Comparison of ENCODE assay signal across 8 cellular contexts in genomic region chr1:45569962-45570581, GRCh38. TPM values are rescaled to one million over a fixed set of nuclear protein-coding genes. Genes with fewer than 3 reads are reported as not detected.
DNase-seq lines count a peak whose midpoint lies in the region; ATAC-seq, FAIRE-seq and TF ChIP-seq lines count a peak whose summit lies in the region.

No MANE protein-coding gene starts in this region.

- H3K27me3 Mint-ChIP-seq in activated naive CD4-positive, alpha-beta T cell treated with anti-CD3 and anti-CD28 coated beads, Interleukin-2, amount 10 ng/mL, durations not matched to agents 7 days and 5 days, result no peaks in the 10 kb centered on the region
- H3K27me3 Mint-ChIP-seq in progenitor cell of endocrine pancreas, result no peaks in the 10 kb centered on the region

- peaks cover 6% of the 10 kb centered on the region; the same call in 1 of the 2 replicates for H3F3A ChIP-seq in MM.1S (ENCODE audit: insufficient read depth, low read length)

- H3K9me3 ChIP-seq in MM.1S (replicated peaks; ENCODE audit: insufficient read depth, low read length), result no peaks in the 10 kb centered on the region

- intact Hi-C loops in head of caudate nucleus (cut with DNase I), result loop anchor here (5.0 to 10.0 kb wide), 3 partner anchors 53 to 225 kb away; partner anchors contain the start of genes MUTYH and TOE1

- DNase-seq in AG09319 (ENCODE audit: extremely low read depth, low read depth) (peak; percentile 50), MM.1S (peak; percentile 66), SK-N-DZ (ENCODE audit: low spot score) (peak; percentile 58), head of caudate nucleus (peak; percentile 19 to 91 (median 79)), progenitor cell of endocrine pancreas (ENCODE audit: low spot score, unreplicated experiment) (peak; percentile 54), urothelium cell line (ENCODE audit: low spot score) (peak; percentile 78)
- peak; percentile 80 for DNase-seq in activated naive CD4-positive, alpha-beta T cell treated with anti-CD3 and anti-CD28 coated beads, Interleukin-2, amount 10 ng/mL, durations not matched to agents 7 days and 5 days

- no peaks in the 10 kb centered on the region for H3K27me3 ChIP-seq in MM.1S (replicated peaks; ENCODE audit: insufficient read depth, low read length)

- H3K9me2 ChIP-seq in MM.1S (replicated peaks; ENCODE audit: insufficient read depth, low read length), result no peaks in the 10 kb centered on the region

- H3K36me3 Mint-ChIP-seq in activated naive CD4-positive, alpha-beta T cell treated with anti-CD3 and anti-CD28 coated beads, Interleukin-2, amount 10 ng/mL, durations not matched to agents 7 days and 5 days, result peaks cover 28% of the 10 kb centered on the region
- H3K36me3 Mint-ChIP-seq in progenitor cell of endocrine pancreas (ENCODE audit: insufficient read depth), result peaks cover 18% of the 10 kb centered on the region

- no peak for FAIRE-seq in urothelium cell line (lab: Jason Lieb, UNC)

- H3K79me2 ChIP-seq in MM.1S (ENCODE audit: low read length), result peaks cover 7% of the 10 kb centered on the region; the same call in 1 of the 2 replicates

- TF ChIP-seq CTCF in AG09319 (IDR thresholded peaks at IDR 0.05; ENCODE audit: low read depth, low read length) (peak; percentile 99), MM.1S (IDR thresholded peaks at IDR 0.05; ENCODE audit: low read length) (peak; percentile 98), progenitor cell of endocrine pancreas (IDR thresholded peaks at IDR 0.05; ENCODE audit: unreplicated experiment) (peak; percentile 97)

- CTCF ChIA-PET in activated naive CD4-positive, alpha-beta T cell treated with anti-CD3 and anti-CD28 coated beads, Interleukin-2, amount 10 ng/mL, durations not matched to agents 7 days and 5 days (lab: Charles Lee), result interaction anchor here (0.6 to 7.2 kb wide), 17 partner anchors 9 to 289 kb away, joined by 3 to 176 read pairs (median 5); partner anchors contain the start of genes AKR1A1, CCDC163, MMACHC and PRDX1

- no peak overlapping the region for H3K4me2 ChIP-seq in MM.1S (ENCODE audit: low read depth, low read length)

- no peaks in the 10 kb centered on the region for H3K4me1 ChIP-seq in MM.1S (ENCODE audit: low read length)

- no peak overlapping the region for H2AFZ ChIP-seq in MM.1S (ENCODE audit: low read length)

- H3K4me1 Mint-ChIP-seq in activated naive CD4-positive, alpha-beta T cell treated with anti-CD3 and anti-CD28 coated beads, Interleukin-2, amount 10 ng/mL, durations not matched to agents 7 days and 5 days, result no peaks in the 10 kb centered on the region
- no peaks in the 10 kb centered on the region for H3K4me1 Mint-ChIP-seq in progenitor cell of endocrine pancreas (ENCODE audit: low read depth)

- H3K9me3 Mint-ChIP-seq in activated naive CD4-positive, alpha-beta T cell treated with anti-CD3 and anti-CD28 coated beads, Interleukin-2, amount 10 ng/mL, durations not matched to agents 7 days and 5 days, result no peaks in the 10 kb centered on the region
- no peaks in the 10 kb centered on the region for H3K9me3 Mint-ChIP-seq in progenitor cell of endocrine pancreas (ENCODE audit: low read depth)

- no peak overlapping the region for H3K4me3 ChIP-seq in MM.1S (ENCODE audit: low read length)

- ATAC-seq in GM19043 (IDR thresholded peaks at IDR 0.05; ENCODE audit: low read depth, unreplicated experiment), result peak; percentile 59

- no peak overlapping the region for H3K27ac ChIP-seq in MM.1S (ENCODE audit: low read length)

- no peak overlapping the region for H3K9ac ChIP-seq in MM.1S (ENCODE audit: low read length)

- H3K27ac Mint-ChIP-seq in activated naive CD4-positive, alpha-beta T cell treated with anti-CD3 and anti-CD28 coated beads, Interleukin-2, amount 10 ng/mL, durations not matched to agents 7 days and 5 days, result no peak overlapping the region
- H3K27ac Mint-ChIP-seq in progenitor cell of endocrine pancreas, result no peak overlapping the region

- H3K4me3 Mint-ChIP-seq in activated naive CD4-positive, alpha-beta T cell treated with anti-CD3 and anti-CD28 coated beads, Interleukin-2, amount 10 ng/mL, durations not matched to agents 7 days and 5 days, result no peak overlapping the region
- H3K4me3 Mint-ChIP-seq in progenitor cell of endocrine pancreas (ENCODE audit: low read depth), result no peak overlapping the region

- no peaks in the 10 kb centered on the region for H4K20me1 ChIP-seq in MM.1S (ENCODE audit: insufficient read depth, low read length)

- no peaks in the 10 kb centered on the region for H3K36me3 ChIP-seq in MM.1S (replicated peaks; ENCODE audit: insufficient read depth, low read length)

RNA-seq across cellular contexts. Expression of gene NASP, which starts 13.8 kb away (rescaled TPM):
- 267 and 329 TPM in 2 replicates for polyA plus RNA-seq in SK-N-DZ (2014; cell fraction: cytosol; rRNA removed)
- polyA plus RNA-seq in SK-N-DZ (2014; cell fraction: nucleus; rRNA removed), result 340 and 518 TPM in 2 replicates
- total RNA-seq in progenitor cell of endocrine pancreas, result 250 and 258 TPM in 2 replicates

RNA-seq across cellular contexts. Expression of gene AKR1A1, which starts 19.4 kb away (rescaled TPM):
- polyA plus RNA-seq in SK-N-DZ (2014; cell fraction: cytosol; rRNA removed), result 157 and 160 TPM in 2 replicates
- 148 and 192 TPM in 2 replicates for polyA plus RNA-seq in SK-N-DZ (2014; cell fraction: nucleus; rRNA removed)
- 213 and 214 TPM in 2 replicates for total RNA-seq in progenitor cell of endocrine pancreas

RNA-seq across cellular contexts. Expression of gene PRDX1, which starts 48.4 kb away (rescaled TPM):
- polyA plus RNA-seq in SK-N-DZ (2014; cell fraction: cytosol; rRNA removed), result 932 and 979 TPM in 2 replicates
- 322 and 425 TPM in 2 replicates for polyA plus RNA-seq in SK-N-DZ (2014; cell fraction: nucleus; rRNA removed)
- 308 and 331 TPM in 2 replicates for total RNA-seq in progenitor cell of endocrine pancreas

RNA-seq across cellular contexts. Expression of gene CCDC17, which starts 53.8 kb away (rescaled TPM):
- 0.53 TPM in 1 of 2 replicates, not detected in the other for polyA plus RNA-seq in SK-N-DZ (2014; cell fraction: cytosol; rRNA removed)
- 4.2 and 5.7 TPM in 2 replicates for polyA plus RNA-seq in SK-N-DZ (2014; cell fraction: nucleus; rRNA removed)
- 5.8 and 6.1 TPM in 2 replicates for total RNA-seq in progenitor cell of endocrine pancreas
